Comparison of ENCODE assay signal across 13 cellular contexts in the genomic region with DNA sequence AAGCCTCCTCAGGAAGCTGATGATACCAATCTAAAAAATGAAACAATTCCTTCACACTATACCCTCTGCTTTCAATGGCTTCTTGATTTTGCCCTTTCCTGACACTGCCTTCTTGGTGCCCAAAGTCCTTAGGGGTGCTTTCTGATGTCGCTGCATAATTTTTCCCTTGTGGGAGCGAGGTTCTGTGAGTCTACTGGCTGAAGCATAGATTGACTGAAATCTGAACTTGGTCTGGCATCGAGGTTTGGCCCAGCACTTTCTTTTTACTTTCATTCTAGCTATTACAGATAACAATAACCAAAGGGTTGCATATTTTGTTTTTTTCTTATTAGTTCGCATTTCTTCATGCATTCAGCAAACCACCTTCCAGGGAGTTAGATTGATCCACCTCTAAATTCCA.
DNase-seq lines count a peak whose midpoint lies in the region; ATAC-seq, FAIRE-seq and TF ChIP-seq lines count a peak whose summit lies in the region.
"Had no signal": no experiment of that assay in that cellular context is flagged by ENCODE, and none has a peak within 500 bp of the region (broad histone marks: within the 10 kb centered on the region; RNA-seq: fewer than 3 reads in every experiment).

No MANE protein-coding gene starts in this region.

- TF ChIP-seq CTCF in pancreas (IDR thresholded peaks at IDR 0.05), result no peak

- ATAC-seq in GM18502 (IDR thresholded peaks at IDR 0.05; ENCODE audit: poor library complexity, unreplicated experiment) (peak; percentile 62), GM19455 (IDR thresholded peaks at IDR 0.05; ENCODE audit: unreplicated experiment) (peak; percentile 67), HG02884 (IDR thresholded peaks at IDR 0.05; ENCODE audit: unreplicated experiment) (peak; percentile 57), HG03025 (IDR thresholded peaks at IDR 0.05; ENCODE audit: low FRiP score, unreplicated experiment) (no peak), pancreas (no peak)

- H3K4me3 ChIP-seq in HUES6 (ENCODE audit: low read depth, low read length), result peak overlapping the region; percentile 46; the same call in 1 of the 2 replicates
- no peak overlapping the region for H3K4me3 ChIP-seq in pancreas
- H3K4me3 ChIP-seq: BLaER1 treated with 17β-estradiol and CSF1 and Interleukin-3, amounts not matched to agents 10 nM and 100 nM had no signal

- H3K9me3 ChIP-seq in HUES6 (ENCODE audit: control insufficient read depth, insufficient read depth, low read depth, low read length), result 0 out of 2 replicates have a peak, but pooled peaks cover 4% of the 10 kb centered on the region
- no peaks in the 10 kb centered on the region for H3K9me3 ChIP-seq in pancreas

- H3K27ac ChIP-seq in HUES6 (ENCODE audit: low read depth, low read length), result peak overlapping the region; percentile 77; the same call in 1 of the 2 replicates
- H3K27ac ChIP-seq in pancreas, result no peak overlapping the region
- H3K27ac ChIP-seq: BLaER1 treated with 17β-estradiol and CSF1 and Interleukin-3, amounts not matched to agents 10 nM and 100 nM; WERI-Rb-1 had no signal

- H3K4me1 ChIP-seq in HUES6 (ENCODE audit: control insufficient read depth, insufficient read depth, low read length) (peaks cover 34% of the 10 kb centered on the region), pancreas (no peaks in the 10 kb centered on the region)

- H3K36me3 ChIP-seq in HUES6 (ENCODE audit: control insufficient read depth, insufficient read depth, low read length) (peaks cover 12% of the 10 kb centered on the region; the same call in 1 of the 2 replicates), pancreas (no peaks in the 10 kb centered on the region)

- no peak for FAIRE-seq in pancreas (lab: Jason Lieb, UNC)

- intact Hi-C loops in pancreas (cut with DNase I), result no loop called here

- WGBS in pancreas, 2 donors, result 97 to 99% methylated on average over 4 of the region's 4 CpGs

- H3K27me3 ChIP-seq in HUES6 (ENCODE audit: control insufficient read depth, insufficient read depth, low read length), result no peaks in the 10 kb centered on the region
- H3K27me3 ChIP-seq in pancreas, result no peaks in the 10 kb centered on the region
- H3K27me3 ChIP-seq: BLaER1 treated with 17β-estradiol and CSF1 and Interleukin-3, amounts not matched to agents 10 nM and 100 nM had no signal

- peak overlapping the region; percentile 60 for H3K9ac ChIP-seq in HUES6 (ENCODE audit: low read length)
- H3K9ac ChIP-seq: BLaER1 treated with 17β-estradiol and CSF1 and Interleukin-3, amounts not matched to agents 10 nM and 100 nM had no signal

- DNase-seq in RKO (ENCODE audit: low spot score) (no peak), pancreas (no peak), GM19238 (ENCODE audit: insufficient read length, low spot score) (no peak)
- DNase-seq: activated effector memory CD4-positive, alpha-beta T cell treated with Interleukin-2 at 50 U/mL for 16 hours; caudate nucleus; NCI-H345; WERI-Rb-1 had no signal

Comparison
In these comparisons a context has a peak if more than half of its experiments do, and no peak if none do; other contexts are left out.
1. ATAC-seq: peak in GM18502 (single experiment), GM19455 (single experiment) and HG02884 (single experiment); none in HG03025 (single experiment) and pancreas (0 of 4).